Comparison of ENCODE assay signal across 12 cellular contexts in genomic region chr1:159076438-159076752, GRCh38. TPM values are rescaled to one million over a fixed set of nuclear protein-coding genes. Genes with fewer than 3 reads are reported as not detected.
DNase-seq lines count a peak whose midpoint lies in the region; ATAC-seq and TF ChIP-seq lines count a peak whose summit lies in the region.
"Had no signal": no experiment of that assay in that cellular context is flagged by ENCODE, and none has a peak within 500 bp of the region (broad histone marks: within the 10 kb centered on the region; RNA-seq: fewer than 3 reads in every experiment).

No MANE protein-coding gene starts in this region.

- no peak for DNase-seq in CD8-positive, alpha-beta memory T cell
- no peak for DNase-seq in lower lobe of right lung
- DNase-seq in progenitor cell of endocrine pancreas (ENCODE audit: low spot score, unreplicated experiment) = no peak
- DNase-seq in RKO (ENCODE audit: low spot score) = no peak
- no peak for DNase-seq in NCI-H345 (lab: John Stamatoyannopoulos, UW)
- DNase-seq: Caco-2, NCI-H524 had no signal

- no peaks in the 10 kb centered on the region for H3K36me3 ChIP-seq in CD8-positive, alpha-beta memory T cell (ENCODE audit: insufficient read depth, low read length)
- H3K36me3 ChIP-seq in lower lobe of right lung = no peaks in the 10 kb centered on the region
- H3K36me3 ChIP-seq: thyroid gland had no signal

- H3K27me3 Mint-ChIP-seq in CD8-positive, alpha-beta memory T cell = no peaks in the 10 kb centered on the region
- H3K27me3 Mint-ChIP-seq in progenitor cell of endocrine pancreas = no peaks in the 10 kb centered on the region

- peak overlapping the region; percentile 49 for H3K4me3 ChIP-seq in CD8-positive, alpha-beta memory T cell (ENCODE audit: low read length)
- peak overlapping the region; percentile 28 for H3K4me3 ChIP-seq in lower lobe of right lung
- H3K4me3 ChIP-seq: thyroid gland had no signal

- peaks cover 0 to 10% (median 0%) of the 10 kb centered on the region in 3 donors for H3K36me3 Mint-ChIP-seq in CD8-positive, alpha-beta memory T cell
- H3K36me3 Mint-ChIP-seq in progenitor cell of endocrine pancreas (ENCODE audit: insufficient read depth) = no peaks in the 10 kb centered on the region

- ATAC-seq in GM19452 (IDR thresholded peaks at IDR 0.05; ENCODE audit: unreplicated experiment) (peak; percentile 15), SK-N-SH treated with all-trans-retinoic acid at 6 μM for 48 hours (peak; percentile 7; the same call in 2 of the 3 replicates), lower lobe of right lung (no peak), HG03342 (IDR thresholded peaks at IDR 0.05; ENCODE audit: unreplicated experiment) (no peak)

- TF ChIP-seq CTCF in lower lobe of right lung (IDR thresholded peaks at IDR 0.05) = no peak
- TF ChIP-seq CTCF in progenitor cell of endocrine pancreas (IDR thresholded peaks at IDR 0.05; ENCODE audit: unreplicated experiment) = no peak

- H3K27me3 ChIP-seq in CD8-positive, alpha-beta memory T cell (ENCODE audit: insufficient read depth, low read length, poor library complexity, severe bottlenecking) = no peaks in the 10 kb centered on the region
- no peaks in the 10 kb centered on the region for H3K27me3 ChIP-seq in lower lobe of right lung (ENCODE audit: low read depth)
- H3K27me3 ChIP-seq: thyroid gland had no signal

- POLR2A ChIA-PET in CD8-positive, alpha-beta memory T cell (lab: Charles Lee) = interaction anchor here (0.5 to 1.2 kb wide), 3 partner anchors 8 to 350 kb away, joined by 3 to 8 read pairs (median 4); partner anchors contain the start of gene IFI16

- H3K9me3 ChIP-seq in CD8-positive, alpha-beta memory T cell (ENCODE audit: low read length) = no peaks in the 10 kb centered on the region
- H3K9me3 ChIP-seq in lower lobe of right lung = no peaks in the 10 kb centered on the region
- H3K9me3 ChIP-seq: Caco-2, thyroid gland had no signal

- intact Hi-C loops in lower lobe of right lung (cut with DNase I) = no loop called here

- H3K27ac ChIP-seq in CD8-positive, alpha-beta memory T cell (ENCODE audit: low read depth, low read length) = peak overlapping the region; percentile 89
- H3K27ac ChIP-seq in lower lobe of right lung = peak overlapping the region; percentile 76
- H3K27ac ChIP-seq: thyroid gland had no signal

- CTCF ChIA-PET in CD8-positive, alpha-beta memory T cell (lab: Charles Lee) = interaction anchor here (0.9 to 2.7 kb wide), 5 partner anchors 9 to 873 kb away, joined by 3 to 14 read pairs (median 4); no protein-coding TSS in a partner anchor

- H3K9me3 Mint-ChIP-seq in CD8-positive, alpha-beta memory T cell = no peaks in the 10 kb centered on the region
- H3K9me3 Mint-ChIP-seq in progenitor cell of endocrine pancreas (ENCODE audit: low read depth) = no peaks in the 10 kb centered on the region
- H3K9me3 Mint-ChIP-seq: neural crest cell had no signal

- peaks cover 34 to 49% (median 48%) of the 10 kb centered on the region in 3 donors for H3K4me1 Mint-ChIP-seq in CD8-positive, alpha-beta memory T cell
- H3K4me1 Mint-ChIP-seq in progenitor cell of endocrine pancreas (ENCODE audit: low read depth) = no peaks in the 10 kb centered on the region
- H3K4me1 Mint-ChIP-seq: neural crest cell had no signal

- H3K4me1 ChIP-seq in CD8-positive, alpha-beta memory T cell (ENCODE audit: insufficient read depth, low read length) = peaks cover 31% of the 10 kb centered on the region
- H3K4me1 ChIP-seq in lower lobe of right lung = peaks cover 5% of the 10 kb centered on the region
- H3K4me1 ChIP-seq: Caco-2, thyroid gland had no signal

- peak overlapping the region; percentile 87 to 98 (median 97) for H3K27ac Mint-ChIP-seq in CD8-positive, alpha-beta memory T cell
- no peak overlapping the region for H3K27ac Mint-ChIP-seq in progenitor cell of endocrine pancreas

- peak overlapping the region; percentile 77 to 91 (median 83) for H3K4me3 Mint-ChIP-seq in CD8-positive, alpha-beta memory T cell
- H3K4me3 Mint-ChIP-seq in progenitor cell of endocrine pancreas (ENCODE audit: low read depth) = no peak overlapping the region
- H3K4me3 Mint-ChIP-seq: neural crest cell had no signal

TF ChIP-seq in SK-N-SH treated with all-trans-retinoic acid at 6 μM for 48 hours, 23 proteins besides CTCF, POLR2A, EP300 and RAD21:
- TF ChIP-seq ESRRG (CRISPR knock-in tag; IDR thresholded peaks at IDR 0.05) = no peak

RNA-seq across cellular contexts. Expression of gene AIM2, which starts 0.2 kb away (rescaled TPM):
- 10 to 100 TPM; 41.1 to 42.3 TPM for total RNA-seq in CD8-positive, alpha-beta memory T cell
- polyA plus RNA-seq in CD8-positive, alpha-beta memory T cell = 3.7 TPM
- total RNA-seq in lower lobe of right lung = 2.4 TPM
- total RNA-seq in progenitor cell of endocrine pancreas = 2.0 and 2.1 TPM in 2 replicates
- total RNA-seq: Caco-2 had no signal

Comparison
In these comparisons a context has a peak if more than half of its experiments do, and no peak if none do; other contexts are left out.
1. ATAC-seq: peak in GM19452 (single experiment) and SK-N-SH treated with all-trans-retinoic acid at 6 μM for 48 hours (single experiment); none in lower lobe of right lung (0 of 2) and HG03342 (single experiment).
2. RNA of gene AIM2, which starts 0.2 kb away (total RNA-seq): 41.1 to 42.3 TPM in CD8-positive, alpha-beta memory T cell; 2.4 TPM in lower lobe of right lung (single experiment) and 2.0 to 2.1 TPM in progenitor cell of endocrine pancreas; every median in the first group is over 10 times any median in the second.